9 cellular contexts compared by ENCODE assay signal in the genomic region with DNA sequence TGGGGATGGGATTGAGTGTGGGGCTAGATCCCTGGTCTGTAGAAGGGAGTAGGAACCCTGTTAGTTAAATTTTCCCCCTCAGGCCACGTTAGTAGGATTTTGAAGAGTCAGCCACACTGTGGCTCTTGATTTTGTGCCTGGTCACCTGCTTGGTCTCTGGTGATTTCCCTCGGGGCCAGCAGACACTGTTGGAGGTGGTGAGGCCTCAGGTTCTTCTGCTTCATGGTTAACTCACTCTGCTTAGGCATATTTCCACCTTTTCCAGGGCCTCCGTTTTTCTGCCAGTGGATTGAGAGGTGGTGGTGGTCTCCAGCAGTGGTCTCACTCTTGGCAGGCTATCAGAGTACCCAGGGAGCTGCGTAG. TPM values are rescaled to one million over a fixed set of nuclear protein-coding genes. Genes with fewer than 3 reads are reported as not detected.
A peak's percentile ranks its signal among the peaks of the same experiment; 100 is the strongest.
DNase-seq lines count a peak whose midpoint lies in the region; ATAC-seq, FAIRE-seq and TF ChIP-seq lines count a peak whose summit lies in the region.
"Had no signal": no experiment of that assay in that cellular context is flagged by ENCODE, and none has a peak within 500 bp of the region (broad histone marks: within the 10 kb centered on the region; RNA-seq: fewer than 3 reads in every experiment).

No MANE protein-coding gene starts in this region.

- peaks cover 13 to 80% (median 57%) of the 10 kb centered on the region in 4 donors for H3K4me1 Mint-ChIP-seq in CD4-positive, CD25-positive, alpha-beta regulatory T cell
- peaks cover 80 to 85% of the 10 kb centered on the region in 2 donors for H3K4me1 Mint-ChIP-seq in effector memory CD8-positive, alpha-beta T cell (ENCODE audit: low read depth in 2 of 2)
- H3K4me1 Mint-ChIP-seq in osteocyte (ENCODE audit: unreplicated experiment), result peaks cover 72% of the 10 kb centered on the region

- peaks cover 19% of the 10 kb centered on the region for H3K36me3 Mint-ChIP-seq in CD4-positive, CD25-positive, alpha-beta regulatory T cell
- H3K36me3 Mint-ChIP-seq in effector memory CD8-positive, alpha-beta T cell (ENCODE audit: insufficient read depth), result peaks cover 41% of the 10 kb centered on the region
- H3K36me3 Mint-ChIP-seq in osteocyte (ENCODE audit: unreplicated experiment), result no peaks in the 10 kb centered on the region

- H3K9me3 Mint-ChIP-seq in CD4-positive, CD25-positive, alpha-beta regulatory T cell, result no peaks in the 10 kb centered on the region
- no peaks in the 10 kb centered on the region for H3K9me3 Mint-ChIP-seq in effector memory CD8-positive, alpha-beta T cell
- H3K9me3 Mint-ChIP-seq in osteocyte (ENCODE audit: unreplicated experiment), result no peaks in the 10 kb centered on the region

- H3K4me1 ChIP-seq in CD4-positive, CD25-positive, alpha-beta regulatory T cell (ENCODE audit: control insufficient read depth, insufficient read depth, low read length, poor library complexity, severe bottlenecking), result peaks cover 79% of the 10 kb centered on the region
- peaks cover 49% of the 10 kb centered on the region for H3K4me1 ChIP-seq in OCI-LY3 (ENCODE audit: low read length)

- H3K79me2 ChIP-seq in OCI-LY3 (ENCODE audit: low read length), result peaks cover 72% of the 10 kb centered on the region

- H3K27me3 ChIP-seq in CD4-positive, CD25-positive, alpha-beta regulatory T cell (ENCODE audit: control insufficient read depth, insufficient read depth, low read length), result no peaks in the 10 kb centered on the region
- no peaks in the 10 kb centered on the region for H3K27me3 ChIP-seq in OCI-LY3 (ENCODE audit: low read depth, low read length)

- H4K20me1 ChIP-seq in OCI-LY3 (ENCODE audit: insufficient read depth, low read length), result peaks cover 49% of the 10 kb centered on the region

- H3K9ac ChIP-seq in OCI-LY3 (ENCODE audit: low read length), result no peak overlapping the region

- H3K36me3 ChIP-seq in CD4-positive, CD25-positive, alpha-beta regulatory T cell (ENCODE audit: control insufficient read depth, insufficient read depth, low read length), result peaks cover 7% of the 10 kb centered on the region
- peaks cover 5% of the 10 kb centered on the region for H3K36me3 ChIP-seq in OCI-LY3 (replicated peaks; ENCODE audit: low read depth, low read length)

- peak overlapping the region; percentile 10; the same call in 1 of the 2 replicates for H3K4me2 ChIP-seq in OCI-LY3 (ENCODE audit: low read length)

- H3K27ac Mint-ChIP-seq in CD4-positive, CD25-positive, alpha-beta regulatory T cell, result peak overlapping the region; percentile 89 to 98 (median 91)
- peak overlapping the region; percentile 92 to 93 for H3K27ac Mint-ChIP-seq in effector memory CD8-positive, alpha-beta T cell
- peak overlapping the region; percentile 88 for H3K27ac Mint-ChIP-seq in osteocyte (ENCODE audit: unreplicated experiment)

- DNase-seq in CD4-positive, CD25-positive, alpha-beta regulatory T cell, result no peak
- DNase-seq in effector memory CD8-positive, alpha-beta T cell, result no peak
- DNase-seq in osteocyte (ENCODE audit: extremely low spot score, unreplicated experiment) (no peak), retina (no peak), urothelium cell line (ENCODE audit: low spot score) (no peak), kidney tubule cell (ENCODE audit: low spot score) (no peak)

- no peak for ATAC-seq in CD4-positive, CD25-positive, alpha-beta regulatory T cell (ENCODE audit: low read depth in 2 of 2)
- no peak for ATAC-seq in effector memory CD8-positive, alpha-beta T cell (replicated peaks)
- ATAC-seq in HG03442 (IDR thresholded peaks at IDR 0.05; ENCODE audit: unreplicated experiment), result no peak

- no peak for FAIRE-seq in urothelium cell line (lab: Jason Lieb, UNC)
- FAIRE-seq: endometrium had no signal

- no peaks in the 10 kb centered on the region for H3K27me3 Mint-ChIP-seq in CD4-positive, CD25-positive, alpha-beta regulatory T cell
- no peaks in the 10 kb centered on the region for H3K27me3 Mint-ChIP-seq in effector memory CD8-positive, alpha-beta T cell
- no peaks in the 10 kb centered on the region for H3K27me3 Mint-ChIP-seq in osteocyte (ENCODE audit: unreplicated experiment)

- TF ChIP-seq CTCF in OCI-LY3 (IDR thresholded peaks at IDR 0.05; ENCODE audit: low read depth, low read length) (no peak), osteocyte (IDR thresholded peaks at IDR 0.05) (no peak)

- peak overlapping the region; percentile 79 to 100 (median 97) for H3K4me3 Mint-ChIP-seq in CD4-positive, CD25-positive, alpha-beta regulatory T cell
- peak overlapping the region; percentile 92 to 97 for H3K4me3 Mint-ChIP-seq in effector memory CD8-positive, alpha-beta T cell
- H3K4me3 Mint-ChIP-seq in osteocyte (ENCODE audit: unreplicated experiment), result no peak overlapping the region

- H2AFZ ChIP-seq in OCI-LY3 (ENCODE audit: low read depth, low read length), result no peak overlapping the region

- peak overlapping the region; percentile 93 for H3K4me3 ChIP-seq in CD4-positive, CD25-positive, alpha-beta regulatory T cell (ENCODE audit: low read depth, low read length)
- no peak overlapping the region for H3K4me3 ChIP-seq in OCI-LY3 (ENCODE audit: low read length)

- H3K27ac ChIP-seq in CD4-positive, CD25-positive, alpha-beta regulatory T cell (ENCODE audit: insufficient read depth, low read length, poor library complexity, severe bottlenecking), result peak overlapping the region; percentile 80
- no peak overlapping the region for H3K27ac ChIP-seq in OCI-LY3 (ENCODE audit: low read length)

- H3K9me3 ChIP-seq in CD4-positive, CD25-positive, alpha-beta regulatory T cell (ENCODE audit: control insufficient read depth in 2 of 2, low read length in 2 of 2), result no peaks in the 10 kb centered on the region
- H3K9me3 ChIP-seq in OCI-LY3 (ENCODE audit: insufficient read depth, low read length), result no peaks in the 10 kb centered on the region

RNA-seq across cellular contexts. Expression of gene TSPAN14, which starts 4.1 kb away (rescaled TPM):
- 198 TPM for total RNA-seq in CD4-positive, CD25-positive, alpha-beta regulatory T cell
- polyA plus RNA-seq in CD4-positive, CD25-positive, alpha-beta regulatory T cell, result 100 to 1,000 TPM; 157 to 270 (median 180) TPM
- total RNA-seq in osteocyte, result 50.7 and 51.4 TPM in 2 replicates

RNA-seq across cellular contexts. Expression of gene PRXL2A, which starts 49.9 kb away (rescaled TPM):
- 0.76 TPM for total RNA-seq in CD4-positive, CD25-positive, alpha-beta regulatory T cell
- 1 to 10 TPM; 1.4 to 8.3 (median 3.5) TPM for polyA plus RNA-seq in CD4-positive, CD25-positive, alpha-beta regulatory T cell
- 56.8 and 59.2 TPM in 2 replicates for total RNA-seq in osteocyte

Comparison
In these comparisons a context has a peak if more than half of its experiments do, and no peak if none do; other contexts are left out.
1. RNA of gene PRXL2A, which starts 49.9 kb away (total RNA-seq): 56.8 to 59.2 TPM in osteocyte; 0.76 TPM in CD4-positive, CD25-positive, alpha-beta regulatory T cell (single experiment); every median in the first group is over 10 times any median in the second.
2. Peak in every context shown above with its lines, with median percentiles within 50 percentile points of each other: H3K27ac Mint-ChIP-seq.